8 cellular contexts compared by ENCODE assay signal in genomic region chr7:108135446-108136190, GRCh38. TPM values are rescaled to one million over a fixed set of nuclear protein-coding genes. Genes with fewer than 3 reads are reported as not detected.
DNase-seq lines count a peak whose midpoint lies in the region; ATAC-seq and TF ChIP-seq lines count a peak whose summit lies in the region.

No MANE protein-coding gene starts in this region.

- H3K9me2 ChIP-seq in OCI-LY7 (ENCODE audit: insufficient read depth, low read length) = no peaks in the 10 kb centered on the region; the same call in 1 of the 2 replicates

- no peaks in the 10 kb centered on the region for H3K79me2 ChIP-seq in OCI-LY7 (ENCODE audit: insufficient read depth, low read depth, low read length)

- no peaks in the 10 kb centered on the region for H3K9me3 ChIP-seq in OCI-LY7 (ENCODE audit: low read length)
- H3K9me3 ChIP-seq in gastroesophageal sphincter = no peaks in the 10 kb centered on the region

- H3K9me3 Mint-ChIP-seq in activated CD8-positive, alpha-beta memory T cell treated with anti-CD3 and anti-CD28 coated beads, Interleukin-2, amount 10 ng/mL, durations not matched to agents 7 days and 5 days (ENCODE audit: low read depth) = no peaks in the 10 kb centered on the region
- no peaks in the 10 kb centered on the region for H3K9me3 Mint-ChIP-seq in MCF 10A (ENCODE audit: unreplicated experiment)

- no peak for TF ChIP-seq POLR2A in gastroesophageal sphincter (IDR thresholded peaks at IDR 0.05)

- no peak overlapping the region for H3K4me3 Mint-ChIP-seq in activated CD8-positive, alpha-beta memory T cell treated with anti-CD3 and anti-CD28 coated beads, Interleukin-2, amount 10 ng/mL, durations not matched to agents 7 days and 5 days
- no peak overlapping the region for H3K4me3 Mint-ChIP-seq in MCF 10A (ENCODE audit: unreplicated experiment)

- peaks cover 18% of the 10 kb centered on the region for H3K4me1 Mint-ChIP-seq in activated CD8-positive, alpha-beta memory T cell treated with anti-CD3 and anti-CD28 coated beads, Interleukin-2, amount 10 ng/mL, durations not matched to agents 7 days and 5 days
- H3K4me1 Mint-ChIP-seq in MCF 10A (ENCODE audit: insufficient read depth, unreplicated experiment) = peaks cover 6% of the 10 kb centered on the region

- H3K27ac ChIP-seq in OCI-LY7 (ENCODE audit: low read depth, low read length, poor library complexity, severe bottlenecking) (no peak overlapping the region), gastroesophageal sphincter (no peak overlapping the region)

- H3K36me3 ChIP-seq in OCI-LY7 (ENCODE audit: insufficient read depth, low read length) = no peaks in the 10 kb centered on the region
- no peaks in the 10 kb centered on the region for H3K36me3 ChIP-seq in gastroesophageal sphincter

- H3K4me3 ChIP-seq in OCI-LY7 (ENCODE audit: low read depth, low read length, poor library complexity, severe bottlenecking) (no peak overlapping the region), gastroesophageal sphincter (no peak overlapping the region)

- peak; percentile 68 for DNase-seq in activated CD8-positive, alpha-beta memory T cell treated with anti-CD3 and anti-CD28 coated beads, Interleukin-2, amount 10 ng/mL, durations not matched to agents 7 days and 5 days
- DNase-seq in activated CD8-positive, alpha-beta memory T cell treated with anti-CD3 and anti-CD28 coated beads for 24 hours = no peak
- DNase-seq in OCI-LY7 (ENCODE audit: low spot score) = peak; percentile 7
- DNase-seq in stimulated activated CD8-positive, alpha-beta memory T cell treated with anti-CD3 and anti-CD28 coated beads, Interleukin-4, amount 100 ng/mL, for 48 hours = peak; percentile 53
- no peak for DNase-seq in MCF 10A (ENCODE audit: unreplicated experiment)
- DNase-seq in NCI-H510A (lab: John Stamatoyannopoulos, UW) = no peak

- no peaks in the 10 kb centered on the region for H3K36me3 Mint-ChIP-seq in activated CD8-positive, alpha-beta memory T cell treated with anti-CD3 and anti-CD28 coated beads, Interleukin-2, amount 10 ng/mL, durations not matched to agents 7 days and 5 days
- H3K36me3 Mint-ChIP-seq in MCF 10A (ENCODE audit: insufficient read depth, unreplicated experiment) = no peaks in the 10 kb centered on the region

- peak; percentile 94 for ATAC-seq in activated CD8-positive, alpha-beta memory T cell treated with anti-CD3 and anti-CD28 coated beads, Interleukin-2, amount 10 ng/mL, durations not matched to agents 7 days and 5 days
- ATAC-seq in HG02884 (IDR thresholded peaks at IDR 0.05; ENCODE audit: unreplicated experiment) (peak; percentile 91), gastroesophageal sphincter (no peak)

- no peak overlapping the region for H2AFZ ChIP-seq in OCI-LY7 (ENCODE audit: low read length)

- CTCF ChIA-PET in activated CD8-positive, alpha-beta memory T cell treated with anti-CD3 and anti-CD28 coated beads, Interleukin-2, amount 10 ng/mL, durations not matched to agents 7 days and 5 days (lab: Charles Lee) = interaction anchor here (1.9 to 2.3 kb wide), 2 partner anchors 10 to 21 kb away, joined by 6 to 10 read pairs; no protein-coding TSS in a partner anchor
- CTCF ChIA-PET in OCI-LY7 (lab: Charles Lee; ENCODE audit: unreplicated experiment) (no interaction called here), MCF 10A (lab: Yijun Ruan, JAX) (interaction anchor here (0.5 to 4.3 kb wide), 5 partner anchors 10 to 194 kb away, joined by 3 to 33 read pairs (median 3); no protein-coding TSS in a partner anchor)

- BruUV-seq in OCI-LY7 (replicated peaks; lab: Mats Ljungman, UMichigan) = no TSS peak
- no TSS peak for BruUV-seq in MCF 10A (replicated peaks; lab: Mats Ljungman, UMichigan)

- peak overlapping the region; percentile 3 for H3K27ac Mint-ChIP-seq in activated CD8-positive, alpha-beta memory T cell treated with anti-CD3 and anti-CD28 coated beads, Interleukin-2, amount 10 ng/mL, durations not matched to agents 7 days and 5 days
- no peak overlapping the region for H3K27ac Mint-ChIP-seq in MCF 10A (ENCODE audit: low read depth, unreplicated experiment)

- intact Hi-C loops in OCI-LY7 (cut with micrococcal nuclease; ENCODE audit: unreplicated experiment) (no loop called here), MCF 10A (cut with micrococcal nuclease) (no loop called here)

- H3K4me1 ChIP-seq in OCI-LY7 (ENCODE audit: insufficient read depth, low read length, poor library complexity, severe bottlenecking) = no peaks in the 10 kb centered on the region
- no peaks in the 10 kb centered on the region for H3K4me1 ChIP-seq in gastroesophageal sphincter

- no peak for TF ChIP-seq EP300 in gastroesophageal sphincter (IDR thresholded peaks at IDR 0.05)

- POLR2A ChIA-PET in OCI-LY7 (lab: Charles Lee) (interaction anchor here (0.7 kb wide), 1 partner anchor 387 kb away, joined by 3 read pairs; no protein-coding TSS in a partner anchor), MCF 10A (lab: Yijun Ruan, JAX) (no interaction called here)

- peaks cover 73% of the 10 kb centered on the region for H3K27me3 Mint-ChIP-seq in activated CD8-positive, alpha-beta memory T cell treated with anti-CD3 and anti-CD28 coated beads, Interleukin-2, amount 10 ng/mL, durations not matched to agents 7 days and 5 days
- no peaks in the 10 kb centered on the region for H3K27me3 Mint-ChIP-seq in MCF 10A (ENCODE audit: insufficient read depth, unreplicated experiment)

- H3K27me3 ChIP-seq in gastroesophageal sphincter = no peaks in the 10 kb centered on the region

- H4K20me1 ChIP-seq in OCI-LY7 (ENCODE audit: insufficient read depth, low read length) = no peaks in the 10 kb centered on the region

- WGBS in gastroesophageal sphincter (ENCODE audit: low coverage in 1 of 2), 2 donors = 79 to 89% methylated on average over 4 to 7 of the region's 7 CpGs

- 0 out of 2 replicates have a peak overlapping the region, but pooled peaks have one; percentile 16 for H3K4me2 ChIP-seq in OCI-LY7 (ENCODE audit: low read length)

- no peak for TF ChIP-seq CTCF in OCI-LY7 (conservative IDR thresholded peaks at IDR 0.05; ENCODE audit: low read length)
- TF ChIP-seq CTCF in gastroesophageal sphincter (IDR thresholded peaks at IDR 0.05) = no peak
- no peak for TF ChIP-seq CTCF in MCF 10A (IDR thresholded peaks at IDR 0.05; ENCODE audit: unreplicated experiment)

RNA-seq across cellular contexts. Expression of gene LAMB4, which starts 5.5 kb away (rescaled TPM):
- not detected for total RNA-seq in activated CD8-positive, alpha-beta memory T cell treated with anti-CD3 and anti-CD28 coated beads, Interleukin-2, amount 10 ng/mL, durations not matched to agents 7 days and 5 days
- not detected in 2 replicates for total RNA-seq in OCI-LY7 (2014; rRNA removed; shearing (Covaris generic))
- total RNA-seq in OCI-LY7 (2022) (not detected in 2 replicates), gastroesophageal sphincter (under 1 TPM in 2 of 4 donors, not detected in 2; 0.23 to 0.82 TPM), MCF 10A (2022) (0.35 TPM in 1 of 2 replicates, not detected in the other)

Comparison
In these comparisons a context has a peak if more than half of its experiments do, and no peak if none do; other contexts are left out.
1. DNase-seq: peak in activated CD8-positive, alpha-beta memory T cell treated with anti-CD3 and anti-CD28 coated beads, Interleukin-2, amount 10 ng/mL, durations not matched to agents 7 days and 5 days (single experiment), OCI-LY7 (single experiment) and stimulated activated CD8-positive, alpha-beta memory T cell treated with anti-CD3 and anti-CD28 coated beads, Interleukin-4, amount 100 ng/mL, for 48 hours (single experiment); none in activated CD8-positive, alpha-beta memory T cell treated with anti-CD3 and anti-CD28 coated beads for 24 hours (single experiment), MCF 10A (single experiment) and NCI-H510A (single experiment).